In genomic region chr2:161134547-161135518, GRCh38 we compare ENCODE assay signal across 1 cellular context.
A peak's percentile ranks its signal among the peaks of the same experiment; 100 is the strongest.
TF ChIP-seq lines count a peak whose summit lies in the region.

No MANE protein-coding gene starts in this region.

TF ChIP-seq in SK-N-SH, 30 proteins besides CTCF, POLR2A, EP300 and RAD21 (continued from another document):
- TF ChIP-seq MXI1 (IDR thresholded peaks at IDR 0.05; ENCODE audit: low read depth, low read length) = no peak
- no peak for TF ChIP-seq REST (IDR thresholded peaks at IDR 0.05; ENCODE audit: low read depth, low read length)
- TF ChIP-seq JUND (IDR thresholded peaks at IDR 0.05) = no peak; the same call in 1 of the 2 replicates
- no peak for TF ChIP-seq FOXJ3 (CRISPR knock-in tag; IDR thresholded peaks at IDR 0.05)
- TF ChIP-seq CHD2 (IDR thresholded peaks at IDR 0.05; ENCODE audit: low read length, partially characterized antibody) = no peak
- no peak for TF ChIP-seq RFX5 (IDR thresholded peaks at IDR 0.05; ENCODE audit: low read length)
- 0 out of 2 replicates have a peak, but pooled peaks have one; percentile 7 for TF ChIP-seq RXRA (IDR thresholded peaks at IDR 0.05; ENCODE audit: borderline replicate concordance, low read depth)
- no peak for TF ChIP-seq FOXM1 (IDR thresholded peaks at IDR 0.05; ENCODE audit: low read depth)
- TF ChIP-seq USF2 (IDR thresholded peaks at IDR 0.05; ENCODE audit: borderline replicate concordance, low read depth, low read length) = no peak
- no peak for TF ChIP-seq SMC3 (IDR thresholded peaks at IDR 0.05; ENCODE audit: low read depth, low read length)
